20 cellular contexts compared by ENCODE assay signal in genomic region chr15:39499701-39500100, GRCh38.
DNase-seq lines count a peak whose midpoint lies in the region; ATAC-seq and TF ChIP-seq lines count a peak whose summit lies in the region.
"Had no signal": no experiment of that assay in that cellular context is flagged by ENCODE, and none has a peak within 500 bp of the region (broad histone marks: within the 10 kb centered on the region; RNA-seq: fewer than 3 reads in every experiment).

No MANE protein-coding gene starts in this region.

- DNase-seq in AG09319 (ENCODE audit: extremely low read depth, low read depth): peak; percentile 61
- DNase-seq in HFF-Myc (ENCODE audit: extremely low read depth, low read depth): peak; percentile 48
- peak; percentile 32 for DNase-seq in fibroblast of the conjunctiva (ENCODE audit: low read depth)
- no peak for DNase-seq in esophagus squamous epithelium (lab: John Stamatoyannopoulos, UW)
- DNase-seq in CD4-positive, alpha-beta memory T cell: no peak
- no peak for DNase-seq in NCI-H510A (lab: John Stamatoyannopoulos, UW)
- DNase-seq: 8988T; C1 segment of cervical spinal cord; H7; MM.1S; NCI-H1092; NCI-H1436 treated with DMSO at 0.1 percent for 48 hours; NCI-H2029 treated with DMSO at 0.1 percent for 48 hours; NCI-H2171; NCI-H446 treated with DMSO at 0.1 percent for 48 hours; NCI-H748 treated with DMSO at 0.1 percent for 48 hours; NK-92 treated with Interleukin-12 subunit alpha and Interleukin-12 subunit beta, amount 100 ng/mL, for 24 hours; Right ventricle myocardium superior had no signal

- peaks cover 7% of the 10 kb centered on the region in 2 donors for H3K27me3 Mint-ChIP-seq in CD4-positive, alpha-beta memory T cell

- 73 to 84% methylated on average over 4 of the region's 4 CpGs for WGBS in esophagus squamous epithelium, 2 donors

- no peaks in the 10 kb centered on the region for H3K9me3 Mint-ChIP-seq in CD4-positive, alpha-beta memory T cell

- intact Hi-C loops in esophagus squamous epithelium (cut with DNase I): no loop called here
- intact Hi-C loops in CD4-positive, alpha-beta memory T cell (cut with micrococcal nuclease): no loop called here

- no peak overlapping the region for H3K9ac ChIP-seq in rectal smooth muscle tissue (ENCODE audit: low read length)

- H3K4me3 ChIP-seq in HFF-Myc (replicated peaks; ENCODE audit: low read depth, low read length) (no peak overlapping the region), rectal smooth muscle tissue (ENCODE audit: low read length) (peak overlapping the region; percentile 12), esophagus squamous epithelium (no peak overlapping the region)
- no peak overlapping the region for H3K4me3 ChIP-seq in CD4-positive, alpha-beta memory T cell (ENCODE audit: low read length in 2 of 2)

- H3K4me1 ChIP-seq in rectal smooth muscle tissue (ENCODE audit: control insufficient read depth, insufficient read depth, low read length) (peaks cover 30% of the 10 kb centered on the region), esophagus squamous epithelium (peaks cover 0 to 50% (median 21%) of the 10 kb centered on the region in 3 donors)
- no peaks in the 10 kb centered on the region for H3K4me1 ChIP-seq in CD4-positive, alpha-beta memory T cell (ENCODE audit: insufficient read depth, low read length)

- POLR2A ChIA-PET in CD4-positive, alpha-beta memory T cell (lab: Charles Lee; ENCODE audit: partially characterized antibody): no interaction called here

- no peaks in the 10 kb centered on the region for H3K36me3 Mint-ChIP-seq in CD4-positive, alpha-beta memory T cell

- TF ChIP-seq POLR2A in esophagus squamous epithelium (IDR thresholded peaks at IDR 0.05): no peak

- no peaks in the 10 kb centered on the region for H3K9me3 ChIP-seq in esophagus squamous epithelium
- no peaks in the 10 kb centered on the region for H3K9me3 ChIP-seq in CD4-positive, alpha-beta memory T cell (ENCODE audit: control insufficient read depth in 1 of 2, low read length in 2 of 2)

- H3K4me3 Mint-ChIP-seq in CD4-positive, alpha-beta memory T cell: no peak overlapping the region

- H3K27ac ChIP-seq in rectal smooth muscle tissue (ENCODE audit: low read depth, low read length) (peak overlapping the region; percentile 80), esophagus squamous epithelium (no peak overlapping the region)
- no peak overlapping the region for H3K27ac ChIP-seq in CD4-positive, alpha-beta memory T cell (ENCODE audit: low read depth, low read length)

- no peak for ATAC-seq in HG02852 (IDR thresholded peaks at IDR 0.05; ENCODE audit: unreplicated experiment)

- H3K27me3 ChIP-seq in rectal smooth muscle tissue (ENCODE audit: control insufficient read depth, insufficient read depth, low read length): no peaks in the 10 kb centered on the region
- H3K27me3 ChIP-seq in esophagus squamous epithelium: no peaks in the 10 kb centered on the region
- H3K27me3 ChIP-seq in CD4-positive, alpha-beta memory T cell (ENCODE audit: insufficient read depth, low read length): no peaks in the 10 kb centered on the region

- no peak for TF ChIP-seq CTCF in AG09319 (IDR thresholded peaks at IDR 0.05; ENCODE audit: low read depth, low read length)
- no peak for TF ChIP-seq CTCF in HFF-Myc (IDR thresholded peaks at IDR 0.05; ENCODE audit: low read depth, low read length, missing control alignments)
- no peak for TF ChIP-seq CTCF in esophagus squamous epithelium (IDR thresholded peaks at IDR 0.05)

- CTCF ChIA-PET in CD4-positive, alpha-beta memory T cell (lab: Charles Lee; ENCODE audit: partially characterized antibody): no interaction called here

- no peak overlapping the region for H3K27ac Mint-ChIP-seq in CD4-positive, alpha-beta memory T cell

- no peaks in the 10 kb centered on the region for H3K36me3 ChIP-seq in rectal smooth muscle tissue (ENCODE audit: control insufficient read depth, insufficient read depth, low read length)
- H3K36me3 ChIP-seq in esophagus squamous epithelium: no peaks in the 10 kb centered on the region
- no peaks in the 10 kb centered on the region for H3K36me3 ChIP-seq in CD4-positive, alpha-beta memory T cell (ENCODE audit: insufficient read depth, low read length)

- no peaks in the 10 kb centered on the region for H3K4me1 Mint-ChIP-seq in CD4-positive, alpha-beta memory T cell

Comparison
In these comparisons a context has a peak if more than half of its experiments do, and no peak if none do; other contexts are left out.
1. DNase-seq: peak in AG09319 (single experiment), HFF-Myc (single experiment) and fibroblast of the conjunctiva (single experiment); none in esophagus squamous epithelium (single experiment), CD4-positive, alpha-beta memory T cell (0 of 5) and NCI-H510A (single experiment).